ENCODE assay signal across 8 cellular contexts in the genomic region with DNA sequence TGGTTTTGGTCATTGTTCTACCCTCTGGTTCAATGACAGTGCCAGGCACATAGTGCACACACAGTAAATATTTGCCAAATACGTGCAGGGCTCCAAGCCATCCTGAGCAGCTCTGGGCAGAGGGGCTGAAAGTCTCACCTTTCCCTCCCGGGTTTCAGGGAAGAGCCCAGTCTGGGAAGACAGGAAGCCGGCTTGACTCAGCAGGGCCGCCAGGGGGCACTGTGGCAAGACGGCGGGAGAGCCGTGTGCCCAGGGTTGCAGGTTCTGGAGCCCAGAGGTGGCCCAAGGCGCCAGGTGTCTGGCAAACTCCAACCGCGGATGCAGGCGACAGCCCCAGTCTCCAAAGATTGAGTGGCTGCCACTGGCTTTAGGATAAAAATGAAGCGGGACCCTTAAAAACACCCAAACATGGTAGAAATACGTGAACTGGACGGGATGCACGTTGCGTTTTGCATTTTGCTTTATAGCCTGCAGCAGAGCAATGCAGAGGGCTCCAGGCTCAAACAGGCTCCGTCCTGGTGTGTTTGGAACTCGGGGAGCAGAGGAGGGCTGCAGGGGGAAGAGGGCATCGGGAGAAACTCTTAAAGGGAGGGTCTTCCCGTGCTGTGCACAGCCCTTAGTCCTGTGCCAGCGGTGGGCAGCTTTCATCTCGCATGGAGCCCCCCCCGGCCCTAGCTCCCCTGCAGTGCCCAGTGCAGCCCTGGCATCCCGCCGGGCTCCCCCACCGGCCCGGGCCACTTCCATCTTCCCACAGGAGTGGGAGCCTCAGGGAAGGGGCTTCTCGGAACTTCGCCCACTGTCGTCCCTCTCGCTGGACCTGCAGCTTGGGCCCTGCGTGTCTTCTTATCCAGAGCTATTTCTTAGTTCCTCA. TPM values are rescaled to one million over a fixed set of nuclear protein-coding genes. Genes with fewer than 3 reads are reported as not detected.
DNase-seq lines count a peak whose midpoint lies in the region; ATAC-seq and TF ChIP-seq lines count a peak whose summit lies in the region.

No MANE protein-coding gene starts in this region.

- no peaks in the 10 kb centered on the region for H3K36me3 Mint-ChIP-seq in H9 (ENCODE audit: insufficient read depth in 1 of 3, low read depth in 3 of 3)
- no peaks in the 10 kb centered on the region for H3K36me3 Mint-ChIP-seq in naive thymus-derived CD4-positive, alpha-beta T cell

- H4K20me1 ChIP-seq in H9 (ENCODE audit: control insufficient read depth, insufficient read depth, insufficient read length) = no peaks in the 10 kb centered on the region

- peaks cover 30% of the 10 kb centered on the region for H3K27me3 Mint-ChIP-seq in H9 (ENCODE audit: low read depth)
- peaks cover 0 to 21% (median 15%) of the 10 kb centered on the region in 5 donors for H3K27me3 Mint-ChIP-seq in naive thymus-derived CD4-positive, alpha-beta T cell

- H3K23ac ChIP-seq in H9 (ENCODE audit: insufficient read length, low read depth, low read length) = no peak overlapping the region

- H3K27ac Mint-ChIP-seq in H9 = no peak overlapping the region
- H3K27ac Mint-ChIP-seq in naive thymus-derived CD4-positive, alpha-beta T cell = no peak overlapping the region

- no CpG with 5 or more reads among the region's 32 CpGs for WGBS in H9 (ENCODE audit: extremely low coverage, insufficient read length, low lambda C conversion rate)

- H3K23me2 ChIP-seq in H9 (ENCODE audit: insufficient read length, low read depth, low read length, poor library complexity, severe bottlenecking) = no peaks in the 10 kb centered on the region

- no peak overlapping the region for H2BK12ac ChIP-seq in H9 (ENCODE audit: insufficient read length, low read depth, low read length)

- no peaks in the 10 kb centered on the region for H3K79me1 ChIP-seq in H9 (ENCODE audit: insufficient read depth, low read depth, low read length, poor library complexity, severe bottlenecking)

- no peak overlapping the region for H2BK120ac ChIP-seq in H9 (ENCODE audit: low read depth, low read length, poor library complexity, severe bottlenecking)

- no peak overlapping the region for H3T11ph ChIP-seq in H9 (ENCODE audit: low read length)

- H4K91ac ChIP-seq in H9 (ENCODE audit: insufficient read length, low read depth, low read length) = no peak overlapping the region

- H3K27me3 ChIP-seq in H9 (ENCODE audit: insufficient read depth, low read length) (no peaks in the 10 kb centered on the region), SJCRH30 (peaks cover 9% of the 10 kb centered on the region; the same call in 1 of the 2 replicates)
- no peaks in the 10 kb centered on the region for H3K27me3 ChIP-seq in naive thymus-derived CD4-positive, alpha-beta T cell (ENCODE audit: control insufficient read depth in 2 of 2, insufficient read depth in 2 of 2, low read length in 2 of 2)

- no peak overlapping the region for H4K8ac ChIP-seq in H9 (replicated peaks; ENCODE audit: insufficient read length, low read depth, low read length)

- no peak overlapping the region for H3K56ac ChIP-seq in H9 (ENCODE audit: insufficient read length, low read depth, low read length)

- peak; percentile 75 for DNase-seq in COR-L47 (lab: John Stamatoyannopoulos, UW)
- peak; percentile 79 for DNase-seq in H9
- DNase-seq in SJCRH30 = peak; percentile 27 to 62
- DNase-seq in effector CD4-positive, alpha-beta T cell = peak; percentile 14
- DNase-seq in naive thymus-derived CD4-positive, alpha-beta T cell = peak in 6 of 9 donors; percentile 19 to 40 (median 29)

- peak; percentile 97 for TF ChIP-seq CTCF in H9 (conservative IDR thresholded peaks at IDR 0.05)

- no peak overlapping the region for H3K4me2 ChIP-seq in H9 (ENCODE audit: insufficient read depth, insufficient read length, low read length)

- no peak overlapping the region for H2AFZ ChIP-seq in H9 (ENCODE audit: low read length)

- H3K18ac ChIP-seq in H9 (ENCODE audit: insufficient read length, low read depth, low read length) = no peak overlapping the region

- no peaks in the 10 kb centered on the region for H3K79me2 ChIP-seq in H9 (ENCODE audit: insufficient read depth, low read length)

- H3K36me3 ChIP-seq in SJCRH30 = no peaks in the 10 kb centered on the region
- no peaks in the 10 kb centered on the region for H3K36me3 ChIP-seq in naive thymus-derived CD4-positive, alpha-beta T cell (ENCODE audit: control insufficient read depth in 2 of 3, insufficient read depth in 3 of 3, low read length in 3 of 3)

- no peak overlapping the region for H2BK5ac ChIP-seq in H9 (ENCODE audit: insufficient read length, low read length)

- H3K27ac ChIP-seq in H9 (ENCODE audit: insufficient read length, low read depth, low read length) (no peak overlapping the region), SJCRH30 (no peak overlapping the region)
- no peak overlapping the region for H3K27ac ChIP-seq in naive thymus-derived CD4-positive, alpha-beta T cell (ENCODE audit: low read depth, low read length)

- H3K14ac ChIP-seq in H9 (ENCODE audit: insufficient read depth, low read length) = no peak overlapping the region

- peak; percentile 54 for ATAC-seq in naive thymus-derived CD4-positive, alpha-beta T cell
- no peak for ATAC-seq in GM19397 (IDR thresholded peaks at IDR 0.05; ENCODE audit: unreplicated experiment)
- no peak for ATAC-seq in HG02970 (IDR thresholded peaks at IDR 0.05; ENCODE audit: low FRiP score, unreplicated experiment)
- no peak for ATAC-seq in GM18909 (IDR thresholded peaks at IDR 0.05; ENCODE audit: poor library complexity, unreplicated experiment)

- CTCF ChIA-PET in naive thymus-derived CD4-positive, alpha-beta T cell (lab: Charles Lee) = interaction anchor here (0.5 to 1.4 kb wide), 5 partner anchors 10 to 361 kb away, joined by 3 to 5 read pairs (median 4); no protein-coding TSS in a partner anchor

- H2BK15ac ChIP-seq in H9 (ENCODE audit: low read depth, low read length) = no peak overlapping the region

- H2AK5ac ChIP-seq in H9 (ENCODE audit: insufficient read length, low read length) = no peak overlapping the region

- POLR2A ChIA-PET in naive thymus-derived CD4-positive, alpha-beta T cell (lab: Charles Lee) = no interaction called here

- no peaks in the 10 kb centered on the region for H3K4me1 ChIP-seq in H9 (ENCODE audit: insufficient read depth, low read length)
- peaks cover 10% of the 10 kb centered on the region for H3K4me1 ChIP-seq in SJCRH30
- H3K4me1 ChIP-seq in naive thymus-derived CD4-positive, alpha-beta T cell (ENCODE audit: control insufficient read depth in 2 of 2, insufficient read depth in 2 of 2, low read length in 2 of 2) = no peaks in the 10 kb centered on the region

- H3K4me1 Mint-ChIP-seq in H9 = peaks cover 3 to 5% of the 10 kb centered on the region in 2 experiments; a peak in 2 of 4 replicates
- H3K4me1 Mint-ChIP-seq in naive thymus-derived CD4-positive, alpha-beta T cell = peaks cover 0 to 10% (median 1%) of the 10 kb centered on the region in 7 donors

- H2BK20ac ChIP-seq in H9 (ENCODE audit: low read depth, low read length, poor library complexity, severe bottlenecking) = no peak overlapping the region

- H4K5ac ChIP-seq in H9 (ENCODE audit: insufficient read length, low read depth, low read length) = no peak overlapping the region

- H3K4me3 ChIP-seq in SJCRH30 = no peak overlapping the region
- no peak overlapping the region for H3K4me3 ChIP-seq in naive thymus-derived CD4-positive, alpha-beta T cell (ENCODE audit: low read length)

- H3K4ac ChIP-seq in H9 (ENCODE audit: low read depth, low read length) = no peak overlapping the region

- no peak overlapping the region for H3K4me3 Mint-ChIP-seq in H9
- H3K4me3 Mint-ChIP-seq in naive thymus-derived CD4-positive, alpha-beta T cell = no peak overlapping the region

- H3K9ac ChIP-seq in H9 (ENCODE audit: extremely low read depth, insufficient read length, low read length) = no peak overlapping the region

- H3K9me3 Mint-ChIP-seq in H9 = no peaks in the 10 kb centered on the region
- H3K9me3 Mint-ChIP-seq in naive thymus-derived CD4-positive, alpha-beta T cell = no peaks in the 10 kb centered on the region

- H3K9me3 ChIP-seq in H9 (ENCODE audit: control insufficient read depth, low read depth, low read length) = no peaks in the 10 kb centered on the region
- H3K9me3 ChIP-seq in SJCRH30 (replicated peaks) = no peaks in the 10 kb centered on the region
- no peaks in the 10 kb centered on the region for H3K9me3 ChIP-seq in naive thymus-derived CD4-positive, alpha-beta T cell (ENCODE audit: control insufficient read depth in 2 of 3, low read length in 3 of 3)

- intact Hi-C loops in naive thymus-derived CD4-positive, alpha-beta T cell (cut with micrococcal nuclease) = no loop called here

RNA-seq across cellular contexts. Expression of gene KRTAP5-5, which starts 10.7 kb away (rescaled TPM):
- total RNA-seq in H9 (2021) = not detected in 2 replicates
- not detected in 2 replicates for total RNA-seq in SJCRH30 (2014; rRNA removed; shearing (Covaris generic))
- not detected for total RNA-seq in naive thymus-derived CD4-positive, alpha-beta T cell
- polyA plus RNA-seq in naive thymus-derived CD4-positive, alpha-beta T cell = not detected

RNA-seq across cellular contexts. Expression of gene KRTAP5-4, which starts 18.4 kb away (rescaled TPM):
- total RNA-seq in H9 (2021) = not detected in 2 replicates
- total RNA-seq in SJCRH30 (2014; rRNA removed; shearing (Covaris generic)) = not detected in 2 replicates
- not detected for total RNA-seq in naive thymus-derived CD4-positive, alpha-beta T cell
- not detected for polyA plus RNA-seq in naive thymus-derived CD4-positive, alpha-beta T cell

RNA-seq across cellular contexts. Expression of gene KRTAP5-3, which starts 32.0 kb away (rescaled TPM):
- not detected in 2 replicates for total RNA-seq in H9 (2021)
- not detected in 2 replicates for total RNA-seq in SJCRH30 (2014; rRNA removed; shearing (Covaris generic))
- not detected for total RNA-seq in naive thymus-derived CD4-positive, alpha-beta T cell
- polyA plus RNA-seq in naive thymus-derived CD4-positive, alpha-beta T cell = not detected

RNA-seq across cellular contexts. Expression of gene KRTAP5-2, which starts 42.2 kb away (rescaled TPM):
- total RNA-seq in H9 (2021) = not detected in 2 replicates
- total RNA-seq in SJCRH30 (2014; rRNA removed; shearing (Covaris generic)) = not detected in 2 replicates
- not detected for total RNA-seq in naive thymus-derived CD4-positive, alpha-beta T cell
- not detected for polyA plus RNA-seq in naive thymus-derived CD4-positive, alpha-beta T cell

RNA-seq across cellular contexts. Expression of gene KRTAP5-1, which starts 55.2 kb away (rescaled TPM):
- total RNA-seq in H9 (2021) = not detected in 2 replicates
- total RNA-seq in SJCRH30 (2014; rRNA removed; shearing (Covaris generic)) = not detected in 2 replicates
- not detected for total RNA-seq in naive thymus-derived CD4-positive, alpha-beta T cell
- not detected for polyA plus RNA-seq in naive thymus-derived CD4-positive, alpha-beta T cell

Comparison
In these comparisons a context has a peak if more than half of its experiments do, and no peak if none do; other contexts are left out.
1. DNase-seq: peak in every context shown above with its lines; median percentile 79 in H9; 75 in COR-L47; 44 in SJCRH30; 29 in naive thymus-derived CD4-positive, alpha-beta T cell; 14 in effector CD4-positive, alpha-beta T cell.